In the genomic region with DNA sequence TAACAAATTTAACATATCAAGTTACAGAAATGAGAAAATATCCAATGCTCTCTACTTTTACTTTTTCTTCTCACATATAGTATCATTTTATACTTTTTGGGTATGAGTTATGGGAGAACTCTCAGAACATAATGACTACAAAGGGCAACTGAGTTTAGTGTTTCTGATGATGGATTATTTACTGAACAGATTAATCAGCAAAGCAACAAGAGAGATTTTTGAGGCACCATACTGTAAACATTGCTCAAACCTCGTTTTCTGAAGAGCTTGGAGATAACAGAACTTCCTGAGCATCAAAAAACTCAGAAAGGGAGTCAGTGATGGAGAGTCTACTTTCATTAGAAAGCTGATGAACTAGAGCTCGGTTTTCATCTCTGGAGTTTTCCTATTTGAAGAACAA, we compare ENCODE assay signal across 1 cellular context.
TF ChIP-seq lines count a peak whose summit lies in the region.

No MANE protein-coding gene starts in this region.

TF ChIP-seq in IMR-90, 13 proteins besides CTCF, POLR2A, EP300 and RAD21:
- TF ChIP-seq BHLHE40 (IDR thresholded peaks at IDR 0.05; ENCODE audit: low read depth, low read length) = no peak
- TF ChIP-seq SMC3 (IDR thresholded peaks at IDR 0.05; ENCODE audit: low read depth, low read length) = no peak
- TF ChIP-seq, protein P1, sequence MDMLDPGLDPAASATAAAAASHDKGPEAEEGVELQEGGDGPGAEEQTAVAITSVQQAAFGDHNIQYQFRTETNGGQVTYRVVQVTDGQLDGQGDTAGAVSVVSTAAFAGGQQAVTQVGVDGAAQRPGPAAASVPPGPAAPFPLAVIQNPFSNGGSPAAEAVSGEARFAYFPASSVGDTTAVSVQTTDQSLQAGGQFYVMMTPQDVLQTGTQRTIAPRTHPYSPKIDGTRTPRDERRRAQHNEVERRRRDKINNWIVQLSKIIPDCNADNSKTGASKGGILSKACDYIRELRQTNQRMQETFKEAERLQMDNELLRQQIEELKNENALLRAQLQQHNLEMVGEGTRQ (IDR thresholded peaks at IDR 0.05; ENCODE audit: low read depth, low read length) = no peak
- no peak for TF ChIP-seq FOS (IDR thresholded peaks at IDR 0.05; ENCODE audit: low read depth, low read length)
- no peak for TF ChIP-seq CEBPB (IDR thresholded peaks at IDR 0.05; ENCODE audit: low read depth, low read length)
- no peak for TF ChIP-seq RFX5 (IDR thresholded peaks at IDR 0.05; ENCODE audit: low read depth, low read length)
- no peak for TF ChIP-seq MAFK (IDR thresholded peaks at IDR 0.05; ENCODE audit: low read depth, low read length)
- TF ChIP-seq MAZ (IDR thresholded peaks at IDR 0.05; ENCODE audit: borderline replicate concordance, low read depth, low read length) = no peak
- TF ChIP-seq, protein P2, sequence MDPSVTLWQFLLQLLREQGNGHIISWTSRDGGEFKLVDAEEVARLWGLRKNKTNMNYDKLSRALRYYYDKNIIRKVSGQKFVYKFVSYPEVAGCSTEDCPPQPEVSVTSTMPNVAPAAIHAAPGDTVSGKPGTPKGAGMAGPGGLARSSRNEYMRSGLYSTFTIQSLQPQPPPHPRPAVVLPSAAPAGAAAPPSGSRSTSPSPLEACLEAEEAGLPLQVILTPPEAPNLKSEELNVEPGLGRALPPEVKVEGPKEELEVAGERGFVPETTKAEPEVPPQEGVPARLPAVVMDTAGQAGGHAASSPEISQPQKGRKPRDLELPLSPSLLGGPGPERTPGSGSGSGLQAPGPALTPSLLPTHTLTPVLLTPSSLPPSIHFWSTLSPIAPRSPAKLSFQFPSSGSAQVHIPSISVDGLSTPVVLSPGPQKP (IDR thresholded peaks at IDR 0.05; ENCODE audit: borderline replicate concordance, low read depth, low read length) = no peak
- TF ChIP-seq CHD1 (IDR thresholded peaks at IDR 0.05; ENCODE audit: low read depth, low read length) = no peak
- TF ChIP-seq MXI1 (IDR thresholded peaks at IDR 0.05; ENCODE audit: borderline replicate concordance, low read depth, low read length) = no peak
- TF ChIP-seq RCOR1 (IDR thresholded peaks at IDR 0.05; ENCODE audit: insufficient replicate concordance, low read length) = no peak
- TF ChIP-seq NFE2L2 (IDR thresholded peaks at IDR 0.05; ENCODE audit: low read depth, low read length) = no peak
